ENCODE assay signal across 32 cellular contexts in the genomic region with DNA sequence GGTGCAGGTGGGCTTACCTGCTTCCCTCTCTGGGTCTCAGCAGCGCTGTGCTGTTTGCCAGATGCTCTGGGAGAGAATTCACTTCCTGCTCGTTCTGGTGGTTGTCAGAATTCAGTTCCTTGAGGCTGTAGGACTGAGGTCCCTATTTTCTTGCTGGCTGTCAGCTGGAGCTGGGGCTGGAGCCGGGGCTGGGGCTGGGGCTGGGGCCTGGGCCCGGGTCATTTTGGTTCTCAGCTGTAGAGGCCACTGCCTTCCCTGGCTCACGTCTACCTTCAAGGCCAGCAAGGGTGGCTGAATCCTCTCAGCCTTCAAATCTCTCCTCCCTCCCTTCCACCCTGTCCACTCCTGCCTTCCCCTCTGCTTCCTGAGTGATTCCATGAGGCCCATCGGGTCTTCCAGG. TPM values are rescaled to one million over a fixed set of nuclear protein-coding genes. Genes with fewer than 3 reads are reported as not detected.
"Had no signal": no experiment of that assay in that cellular context is flagged by ENCODE, and none has a peak within 500 bp of the region (broad histone marks: within the 10 kb centered on the region; RNA-seq: fewer than 3 reads in every experiment).

No MANE protein-coding gene starts in this region.

- H3K36me3 Mint-ChIP-seq: memory B cell; mesothelial cell of epicardium; naive thymus-derived CD4-positive, alpha-beta T cell had no signal

- H3K4me1 Mint-ChIP-seq: memory B cell, mesothelial cell of epicardium had no signal

- H3K4me3 ChIP-seq: coronary artery, esophagus muscularis mucosa, gastroesophageal sphincter, heart right ventricle, left ventricle myocardium inferior, lung, ovary, right lobe of liver, suprapubic skin, transverse colon, vagina had no signal

- DNase-seq: dermis blood vessel endothelial cell; effector memory CD4-positive, alpha-beta T cell; foreskin keratinocyte; heart right ventricle; hippocampal formation; islet precursor cell; kidney glomerular epithelial cell; left colon; left ventricle myocardium inferior; naive thymus-derived CD4-positive, alpha-beta T cell; occipital lobe; small intestine; stimulated activated CD4-positive, alpha-beta T cell treated with anti-CD3 and anti-CD28 coated beads, Interleukin-12 subunit alpha, Interleukin-12 subunit beta, amount 100 ng/mL, for 4 hours; stimulated activated CD4-positive, alpha-beta T cell treated with anti-CD3 and anti-CD28 coated beads, Interleukin-1b, Interleukin-23, amount 100 ng/mL, for 48 hours; stimulated activated CD4-positive, alpha-beta T cell treated with anti-CD3 and anti-CD28 coated beads, Interleukin-4, amount 100 ng/mL, for 1 hour; stimulated activated CD8-positive, alpha-beta memory T cell treated with anti-CD3 and anti-CD28 coated beads, Interleukin-4, amount 100 ng/mL, for 48 hours; stimulated activated naive CD4-positive, alpha-beta T cell; stimulated activated naive CD8-positive, alpha-beta T cell treated with anti-CD3 and anti-CD28 coated beads, Interleukin-15, amount 100 ng/mL, for 72 hours; transverse colon had no signal

- ATAC-seq: foreskin keratinocyte; gastroesophageal sphincter; heart right ventricle; left colon; naive thymus-derived CD4-positive, alpha-beta T cell; right lobe of liver; stimulated activated naive CD8-positive, alpha-beta T cell treated with anti-CD3 and anti-CD28 coated beads, Interleukin-15, amount 100 ng/mL, for 72 hours had no signal

- H3K4me3 Mint-ChIP-seq: memory B cell; mesothelial cell of epicardium; naive thymus-derived CD4-positive, alpha-beta T cell; nephron; stimulated activated naive CD8-positive, alpha-beta T cell treated with anti-CD3 and anti-CD28 coated beads, Interleukin-15, amount 100 ng/mL, for 72 hours had no signal

- H3K36me3 ChIP-seq: esophagus muscularis mucosa, gastroesophageal sphincter, heart right ventricle, left ventricle myocardium inferior, ovary, right lobe of liver, suprapubic skin, transverse colon, vagina had no signal

- H3K27ac Mint-ChIP-seq: memory B cell; mesothelial cell of epicardium; naive thymus-derived CD4-positive, alpha-beta T cell; nephron; stimulated activated naive CD8-positive, alpha-beta T cell treated with anti-CD3 and anti-CD28 coated beads, Interleukin-15, amount 100 ng/mL, for 72 hours had no signal

- H3K27ac ChIP-seq: coronary artery, esophagus muscularis mucosa, foreskin keratinocyte, gastroesophageal sphincter, left ventricle myocardium inferior, ovary, right lobe of liver, suprapubic skin, transverse colon, vagina had no signal

- H3K9me3 ChIP-seq: ovary, right lobe of liver, transverse colon, vagina had no signal

- H3K4me1 ChIP-seq: foreskin keratinocyte, right lobe of liver, transverse colon, vagina had no signal

- H3K9me3 Mint-ChIP-seq: memory B cell; stimulated activated naive CD8-positive, alpha-beta T cell treated with anti-CD3 and anti-CD28 coated beads, Interleukin-15, amount 100 ng/mL, for 72 hours had no signal

- H3K27me3 ChIP-seq: ovary, right lobe of liver, transverse colon, vagina had no signal

RNA-seq across cellular contexts. Expression of gene PHACTR3, which starts 16.8 kb away (rescaled TPM):
- total RNA-seq: endothelial cell of umbilical vein, fibroblast of lung had no signal
- polyA plus RNA-seq: endothelial cell of umbilical vein; fibroblast of lung; naive thymus-derived CD4-positive, alpha-beta T cell had no signal
